Comparison of ENCODE assay signal across 10 cellular contexts in genomic region chr5:137737349-137738256, GRCh38. TPM values are rescaled to one million over a fixed set of nuclear protein-coding genes. Genes with fewer than 3 reads are reported as not detected.
A peak's percentile ranks its signal among the peaks of the same experiment; 100 is the strongest.
DNase-seq lines count a peak whose midpoint lies in the region; ATAC-seq, FAIRE-seq and TF ChIP-seq lines count a peak whose summit lies in the region.
"Had no signal": no experiment of that assay in that cellular context is flagged by ENCODE, and none has a peak within 500 bp of the region (broad histone marks: within the 10 kb centered on the region; RNA-seq: fewer than 3 reads in every experiment).

No MANE protein-coding gene starts in this region.

- in situ Hi-C loops in GM12878 (cut with MboI), result loop anchor here (5.0 kb wide), 1 partner anchor 80 kb away; no protein-coding TSS in a partner anchor

- H3F3A ChIP-seq in PC-3 (ENCODE audit: low read length, unreplicated experiment), result no peaks in the 10 kb centered on the region

- no peak for FAIRE-seq in GM12878 (lab: Jason Lieb, UNC)

- H2AFZ ChIP-seq in PC-3 (ENCODE audit: low read length) (peak overlapping the region; percentile 54), GM12878 (ENCODE audit: control insufficient read depth, low read depth, low read length) (peak overlapping the region; percentile 76)

- H3K79me2 ChIP-seq in PC-3 (ENCODE audit: low read length) (0 out of 2 replicates have a peak, but pooled peaks cover 13% of the 10 kb centered on the region), GM12878 (ENCODE audit: control insufficient read depth, insufficient read depth, low read length) (peaks cover 5% of the 10 kb centered on the region)

- TF ChIP-seq CTCF in GM10248 (IDR thresholded peaks at IDR 0.05; ENCODE audit: control extremely low read depth, extremely low read depth, low read depth, missing control alignments), result no peak
- TF ChIP-seq CTCF in PC-3 (conservative IDR thresholded peaks at IDR 0.05; ENCODE audit: low read depth, low read length), result no peak
- TF ChIP-seq CTCF in GM12878 (IDR thresholded peaks at IDR 0.05 in 2 of 3, conservative IDR thresholded peaks at IDR 0.05 in 1 of 3; ENCODE audit: control insufficient read depth in 2 of 3, extremely low read depth in 1 of 3, insufficient read depth in 1 of 3, low read depth in 3 of 3, low read length in 3 of 3), result no peak
- no peak for TF ChIP-seq CTCF in mucosa of descending colon (IDR thresholded peaks at IDR 0.05)
- no peak for TF ChIP-seq CTCF in RWPE1 (conservative IDR thresholded peaks at IDR 0.05; ENCODE audit: low read depth)

- H3K36me3 ChIP-seq in PC-3 (ENCODE audit: low read depth, low read length), result no peaks in the 10 kb centered on the region
- no peaks in the 10 kb centered on the region for H3K36me3 ChIP-seq in GM12878 (ENCODE audit: control insufficient read depth in 2 of 2, insufficient read depth in 2 of 2, low read length in 1 of 2)
- H3K36me3 ChIP-seq in mucosa of descending colon (ENCODE audit: low read depth), result no peaks in the 10 kb centered on the region
- H3K36me3 ChIP-seq: tibial artery had no signal

- H3K4me1 ChIP-seq in PC-3 (ENCODE audit: insufficient read depth, low read length) (peaks cover 36% of the 10 kb centered on the region), GM12878 (ENCODE audit: control insufficient read depth, insufficient read depth, low read length) (peaks cover 15% of the 10 kb centered on the region), mucosa of descending colon (ENCODE audit: low read depth) (peaks cover 8% of the 10 kb centered on the region)

- no peaks in the 10 kb centered on the region for H3K9me2 ChIP-seq in PC-3 (replicated peaks; ENCODE audit: low read length)

- ATAC-seq in PC-3, result peak; percentile 58
- peak; percentile 24 for ATAC-seq in GM12878
- peak; percentile 82 for ATAC-seq in mucosa of descending colon

- TF ChIP-seq RAD21 in GM12878 (IDR thresholded peaks at IDR 0.05; ENCODE audit: insufficient read depth, low read depth, low read length), result no peak

- DNase-seq in GM10248 (ENCODE audit: extremely low spot score) (peak; percentile 18), PC-3 (peak; percentile 86), GM12878 (ENCODE audit: low read depth, low spot score) (no peak), mucosa of descending colon (peak in 1 of 3 donors; percentile 52), HUDEP-2 (lab: John Stamatoyannopoulos, UW; ENCODE audit: unreplicated experiment in 76 of 76) (no peak), RWPE1 (ENCODE audit: low spot score) (no peak), NCI-H2196 (lab: John Stamatoyannopoulos, UW; ENCODE audit: unreplicated experiment) (no peak), HuH-7 (ENCODE audit: low spot score) (no peak)
- DNase-seq: naive B cell had no signal

- no peaks in the 10 kb centered on the region for H4K20me1 ChIP-seq in PC-3 (ENCODE audit: low read length)
- no peaks in the 10 kb centered on the region for H4K20me1 ChIP-seq in GM12878 (ENCODE audit: control insufficient read depth, insufficient read depth)

- intact Hi-C loops in PC-3 (cut with micrococcal nuclease) (loop anchor here (2.0 kb wide), 1 partner anchor 111 kb away; no protein-coding TSS in a partner anchor), GM12878 (cut with micrococcal nuclease; ENCODE audit: unreplicated experiment) (no loop called here), mucosa of descending colon (cut with DNase I, micrococcal nuclease) (loop anchor here (10.0 kb wide), 2 partner anchors 83 to 103 kb away; no protein-coding TSS in a partner anchor)

- H3K27ac ChIP-seq in PC-3 (ENCODE audit: low read length) (peak overlapping the region; percentile 76), GM12878 (ENCODE audit: control insufficient read depth, insufficient read depth) (peak overlapping the region; percentile 86), RWPE1 (no peak overlapping the region)
- H3K27ac ChIP-seq: tibial artery had no signal

- H3K27me3 ChIP-seq in PC-3 (ENCODE audit: low read length) (no peaks in the 10 kb centered on the region), GM12878 (replicated peaks in 1 of 2; ENCODE audit: control insufficient read depth in 2 of 2, insufficient read depth in 2 of 2, low read length in 1 of 2) (no peaks in the 10 kb centered on the region)
- H3K27me3 ChIP-seq: tibial artery had no signal

- H3K4me2 ChIP-seq in PC-3 (ENCODE audit: low read length), result peak overlapping the region; percentile 66
- H3K4me2 ChIP-seq in GM12878 (ENCODE audit: control insufficient read depth, insufficient read depth), result peak overlapping the region; percentile 88

- peak overlapping the region; percentile 32 for H3K4me3 ChIP-seq in PC-3 (ENCODE audit: low read length)
- peak overlapping the region; percentile 45; the same call in 1 of the 2 replicates for H3K4me3 ChIP-seq in GM12878
- H3K4me3 ChIP-seq in mucosa of descending colon, result no peak overlapping the region
- H3K4me3 ChIP-seq: tibial artery had no signal

- TF ChIP-seq POLR2A in GM12878 (IDR thresholded peaks at IDR 0.05; ENCODE audit: low read depth, low read length), result no peak

- no peaks in the 10 kb centered on the region for H3K9me3 ChIP-seq in PC-3 (ENCODE audit: low read length)
- H3K9me3 ChIP-seq in GM12878 (replicated peaks; ENCODE audit: control insufficient read depth, insufficient read depth, low read length), result no peaks in the 10 kb centered on the region; the same call in 2 of the 3 replicates
- H3K9me3 ChIP-seq in mucosa of descending colon, result no peaks in the 10 kb centered on the region
- H3K9me3 ChIP-seq: tibial artery had no signal

- POLR2A ChIA-PET in GM10248 (lab: Yijun Ruan, JAX) (no interaction called here), PC-3 (lab: Charles Lee; ENCODE audit: unreplicated experiment) (interaction anchor here (0.6 kb wide), 1 partner anchor 96 kb away, joined by 3 read pairs; no protein-coding TSS in a partner anchor), GM12878 (lab: Charles Lee) (interaction anchor here (1.2 kb wide), 1 partner anchor 77 kb away, joined by 3 read pairs; no protein-coding TSS in a partner anchor), RWPE1 (lab: Yijun Ruan, JAX; ENCODE audit: low non-redundant PET) (no interaction called here)

- H3K9ac ChIP-seq in PC-3 (ENCODE audit: low read length) (peak overlapping the region; percentile 21; the same call in 1 of the 2 replicates), GM12878 (ENCODE audit: control insufficient read depth, insufficient read depth, low read length) (no peak overlapping the region)

- TF ChIP-seq EP300 in GM12878 (IDR thresholded peaks at IDR 0.05; ENCODE audit: borderline replicate concordance in 1 of 2, control insufficient read depth in 1 of 2, low read depth in 2 of 2, low read length in 2 of 2), result no peak

- RAD21 ChIA-PET in GM12878 (lab: Charles Lee; ENCODE audit: unreplicated experiment), result interaction anchor here (1.0 to 3.2 kb wide), 6 partner anchors 10 to 151 kb away, joined by 3 to 28 read pairs (median 6); no protein-coding TSS in a partner anchor

- 82% methylated on average over 5 of the region's 5 CpGs for WGBS in GM12878 (ENCODE audit: insufficient coverage, insufficient replicate concordance, low lambda C conversion rate, missing lambda C conversion rate)

- SMC1A ChIA-PET in GM12878 (lab: Charles Lee; ENCODE audit: uncharacterized antibody, unreplicated experiment), result interaction anchor here (1.1 to 4.4 kb wide), 6 partner anchors 10 to 108 kb away, joined by 3 to 56 read pairs (median 6); no protein-coding TSS in a partner anchor

- CTCF ChIA-PET in GM10248 (lab: Yijun Ruan, JAX) (interaction anchor here (1.0 to 10.9 kb wide), 8 partner anchors 10 to 109 kb away, joined by 3 to 292 read pairs (median 13); no protein-coding TSS in a partner anchor), PC-3 (lab: Charles Lee) (interaction anchor here (2.6 kb wide), 1 partner anchor 77 kb away, joined by 16 read pairs; no protein-coding TSS in a partner anchor), GM12878 (lab: Yijun Ruan, JAX) (interaction anchor here (1.1 to 18.4 kb wide), 8 partner anchors 10 to 108 kb away, joined by 3 to 619 read pairs (median 13); partner anchors contain the start of gene HNRNPA0), RWPE1 (lab: Yijun Ruan, JAX) (interaction anchor here (0.5 kb wide), 1 partner anchor 17 kb away, joined by 3 read pairs; no protein-coding TSS in a partner anchor)

- BruUV-seq in PC-3 (replicated peaks; lab: Mats Ljungman, UMichigan) (no TSS peak), GM12878 (replicated peaks; lab: Mats Ljungman, UMichigan) (no TSS peak)

RNA-seq across cellular contexts. Expression of gene KLHL3, which starts 1.7 kb away (rescaled TPM):
- total RNA-seq in PC-3 (2014; rRNA removed) (2.9 and 4.0 TPM in 2 replicates), GM12878 (2014; rRNA removed) (5.3 and 6.3 TPM in 2 replicates), GM12878 (2014; rRNA removed; fragmentation: Illumina TruSeq; extraction: Trizol) (5.8 and 7.0 TPM in 2 replicates), GM12878 (2021) (11.7 and 14.2 TPM in 2 replicates), mucosa of descending colon (1 to 10 TPM; 4.2 to 6.7 (median 5.4) TPM)
- total RNA-seq in GM12878 (2013; cell fraction: nucleolus; rRNA removed), result 49.4 and 54.9 TPM in 2 replicates
- 6.9 TPM for polyA plus RNA-seq in GM12878 (2011; ENCODE audit: low read depth)
- polyA plus RNA-seq in GM12878 (2011; rRNA removed) (9.9 and 10.6 TPM in 2 replicates), GM12878 (2014; fragmentation: Illumina TruSeq; extraction: Trizol) (6.8 and 6.9 TPM in 2 replicates), GM12878 (2014; fragmentation: Nextera tagmentation; extraction: Ambion mirVana) (1 to 10 TPM; 1.7 to 2.3 TPM), GM12878 (2014; rRNA removed) (7.1 and 10.1 TPM in 2 replicates), GM12878 (2016; fragmentation: Nextera tagmentation; extraction: Ambion mirVana) (1 to 10 TPM; 4.9 to 5.4 TPM)
- 6.1 and 7.2 TPM in 2 replicates for polyA plus RNA-seq in GM12878 (2011; cell fraction: cytosol; rRNA removed)
- 20.7 and 23.2 TPM in 2 replicates for polyA plus RNA-seq in GM12878 (2011; cell fraction: nucleus; rRNA removed)
- polyA plus RNA-seq in GM12878 (2012), result 6.8 and 7.9 TPM in 2 replicates
- polyA minus RNA-seq in GM12878 (2011; rRNA and poly(A)+ RNA removed), result 31.1 and 41.2 TPM in 2 replicates
- polyA minus RNA-seq in GM12878 (2011; cell fraction: cytosol; rRNA and poly(A)+ RNA removed), result 5.2 and 6.0 TPM in 2 replicates
- 17.9 and 24.6 TPM in 2 replicates for polyA minus RNA-seq in GM12878 (2011; cell fraction: nucleus; rRNA and poly(A)+ RNA removed)

RNA-seq across cellular contexts. Expression of gene HNRNPA0, which starts 16.6 kb away (rescaled TPM):
- 13.0 and 14.9 TPM in 2 replicates for total RNA-seq in PC-3 (2014; rRNA removed)
- total RNA-seq in GM12878 (2013; cell fraction: nucleolus; rRNA removed), result 20.8 and 23.0 TPM in 2 replicates
- 7.9 and 10.7 TPM in 2 replicates for total RNA-seq in GM12878 (2014; rRNA removed)
- total RNA-seq in GM12878 (2014; rRNA removed; fragmentation: Illumina TruSeq; extraction: Trizol), result 12.9 and 14.3 TPM in 2 replicates
- total RNA-seq in GM12878 (2021), result 44.4 and 45.0 TPM in 2 replicates
- polyA plus RNA-seq in GM12878 (2011; ENCODE audit: low read depth), result 7.0 TPM
- polyA plus RNA-seq in GM12878 (2011; rRNA removed), result 15.5 and 18.4 TPM in 2 replicates
- 13.6 and 23.7 TPM in 2 replicates for polyA plus RNA-seq in GM12878 (2011; cell fraction: cytosol; rRNA removed)
- 6.8 and 13.6 TPM in 2 replicates for polyA plus RNA-seq in GM12878 (2011; cell fraction: nucleus; rRNA removed)
- 23.4 and 29.1 TPM in 2 replicates for polyA plus RNA-seq in GM12878 (2012)
- 23.4 and 26.1 TPM in 2 replicates for polyA plus RNA-seq in GM12878 (2014; fragmentation: Illumina TruSeq; extraction: Trizol)
- polyA plus RNA-seq in GM12878 (2014; fragmentation: Nextera tagmentation; extraction: Ambion mirVana), result 1 to 10 TPM; 7.3 to 8.2 TPM
- polyA plus RNA-seq in GM12878 (2014; rRNA removed), result 37.8 and 48.1 TPM in 2 replicates
- 1 to 10 TPM; 6.3 to 9.4 TPM for polyA plus RNA-seq in GM12878 (2016; fragmentation: Nextera tagmentation; extraction: Ambion mirVana)
- 7.8 and 11.1 TPM in 2 replicates for polyA minus RNA-seq in GM12878 (2011; rRNA and poly(A)+ RNA removed)
- 7.7 and 8.0 TPM in 2 replicates for polyA minus RNA-seq in GM12878 (2011; cell fraction: cytosol; rRNA and poly(A)+ RNA removed)
- polyA minus RNA-seq in GM12878 (2011; cell fraction: nucleus; rRNA and poly(A)+ RNA removed), result 7.1 and 12.8 TPM in 2 replicates
- total RNA-seq in mucosa of descending colon, result 10 to 100 TPM; 16.9 to 27.9 (median 24.2) TPM

Comparison
In these comparisons a context has a peak if more than half of its experiments do, and no peak if none do; other contexts are left out.
1. DNase-seq: peak in GM10248 (single experiment) and PC-3 (single experiment); none in GM12878 (single experiment), HUDEP-2 (0 of 76), RWPE1 (single experiment), NCI-H2196 (single experiment) and HuH-7 (single experiment).
2. ATAC-seq: peak in every context shown above with its lines; median percentile 82 in mucosa of descending colon; 58 in PC-3; 24 in GM12878.
3. POLR2A ChIA-PET loops: an anchor here in PC-3 (0.6 kb wide) and GM12878 (1.2 kb wide); none called in GM10248 and RWPE1.